14 cellular contexts compared by ENCODE assay signal in genomic region chr1:29931477-29932175, GRCh38.
DNase-seq lines count a peak whose midpoint lies in the region; ATAC-seq lines count a peak whose summit lies in the region.
"Had no signal": no experiment of that assay in that cellular context is flagged by ENCODE, and none has a peak within 500 bp of the region (broad histone marks: within the 10 kb centered on the region; RNA-seq: fewer than 3 reads in every experiment).

No MANE protein-coding gene starts in this region.

- H3K4me1 ChIP-seq in NT2/D1 (ENCODE audit: insufficient read depth, insufficient read length) = peaks cover 22% of the 10 kb centered on the region
- peaks cover 11% of the 10 kb centered on the region for H3K4me1 ChIP-seq in iPS-20b (ENCODE audit: insufficient read depth, low read length)
- H3K4me1 ChIP-seq: Caco-2 had no signal

- no peak overlapping the region for H3K9ac ChIP-seq in NT2/D1 (ENCODE audit: insufficient read length, low read depth)
- peak overlapping the region; percentile 34; the same call in 1 of the 2 replicates for H3K9ac ChIP-seq in iPS-20b (ENCODE audit: low read depth, low read length)

- no peak overlapping the region for H3K27ac ChIP-seq in iPS-20b (ENCODE audit: low read length)

- ATAC-seq in HG03442 (IDR thresholded peaks at IDR 0.05; ENCODE audit: unreplicated experiment) (no peak), HG02678 (IDR thresholded peaks at IDR 0.05; ENCODE audit: unreplicated experiment) (no peak)
- ATAC-seq: HCT116 had no signal

- H3K9me3 ChIP-seq in NT2/D1 (ENCODE audit: insufficient read depth, low read length) (no peaks in the 10 kb centered on the region), iPS-20b (ENCODE audit: insufficient read depth, low read depth, low read length) (no peaks in the 10 kb centered on the region)
- H3K9me3 ChIP-seq: Caco-2 had no signal

- H3K27me3 ChIP-seq in H7 (ENCODE audit: control insufficient read depth, insufficient read depth, low read length) (no peaks in the 10 kb centered on the region; the same call in 1 of the 2 replicates), NT2/D1 (ENCODE audit: insufficient read depth, insufficient read length) (no peaks in the 10 kb centered on the region), iPS-20b (ENCODE audit: insufficient read depth, low read length) (no peaks in the 10 kb centered on the region)

- DNase-seq in H7 = peak; percentile 53
- DNase-seq in NT2/D1 (ENCODE audit: low read depth, low spot score) = peak; percentile 43
- peak; percentile 65 for DNase-seq in putamen (ENCODE audit: low spot score)
- DNase-seq in DMS153 (lab: John Stamatoyannopoulos, UW) = no peak
- DNase-seq: Caco-2; CD4-positive, CD25-positive, alpha-beta regulatory T cell; KG1; NCI-H1436 treated with DMSO at 0.1 percent for 48 hours; NCI-H2029 treated with DMSO at 0.1 percent for 48 hours; SW 1271 had no signal

- H3K36me3 ChIP-seq in H7 (replicated peaks; ENCODE audit: control insufficient read depth, insufficient read depth, low read length) (no peaks in the 10 kb centered on the region), NT2/D1 (ENCODE audit: insufficient read depth, insufficient read length, low read length) (no peaks in the 10 kb centered on the region), iPS-20b (ENCODE audit: insufficient read depth, low read depth, low read length) (no peaks in the 10 kb centered on the region)

- H3K4me3 ChIP-seq in H7 (ENCODE audit: insufficient read depth, low read depth, low read length) = no peak overlapping the region
- no peak overlapping the region for H3K4me3 ChIP-seq in NT2/D1 (ENCODE audit: insufficient read length, low read depth)
- no peak overlapping the region for H3K4me3 ChIP-seq in iPS-20b (ENCODE audit: low read length)
